17 cellular contexts compared by ENCODE assay signal in the genomic region with DNA sequence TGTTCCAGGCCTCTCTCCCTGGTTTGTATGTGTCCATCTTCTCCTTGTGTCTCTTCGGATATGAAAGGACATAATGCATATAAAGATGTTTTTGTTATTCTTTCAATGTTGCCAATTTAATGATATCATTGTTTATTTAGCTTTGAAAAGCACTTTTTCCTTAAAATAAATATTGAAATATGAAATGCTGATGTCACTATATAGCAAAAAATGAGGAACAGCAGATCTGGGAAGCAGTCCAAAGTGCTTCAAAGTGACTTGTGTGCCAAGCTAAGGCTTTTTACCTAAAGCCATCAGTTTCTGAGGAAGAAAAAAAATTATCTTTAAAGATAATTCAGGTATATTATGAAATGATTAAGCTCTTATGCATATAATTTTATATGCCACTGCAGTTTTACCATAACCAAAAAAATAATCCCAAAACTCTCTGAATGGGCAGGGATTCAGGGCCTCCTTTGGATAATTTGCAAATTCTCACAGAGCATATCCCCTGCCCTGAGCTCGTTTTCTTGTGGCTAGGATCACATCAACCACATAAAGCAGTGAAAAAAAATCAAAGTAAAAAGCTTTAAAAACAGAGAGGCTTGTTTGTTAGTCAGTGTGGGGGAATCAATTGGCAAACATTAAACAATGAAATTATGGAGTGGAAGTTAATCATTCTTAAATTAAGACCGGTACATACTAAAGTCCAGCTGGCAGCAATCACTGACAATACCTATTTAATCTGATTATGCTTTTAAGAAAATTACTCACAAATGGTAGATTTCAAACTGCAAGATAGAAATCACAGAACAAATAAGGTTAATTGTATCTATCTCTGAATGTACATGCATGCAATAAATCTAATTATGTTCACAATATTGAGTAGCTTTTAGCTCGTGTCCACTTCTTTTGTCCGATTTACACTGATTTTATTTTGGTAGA.
DNase-seq lines count a peak whose midpoint lies in the region; ATAC-seq and TF ChIP-seq lines count a peak whose summit lies in the region.
"Had no signal": no experiment of that assay in that cellular context is flagged by ENCODE, and none has a peak within 500 bp of the region (broad histone marks: within the 10 kb centered on the region; RNA-seq: fewer than 3 reads in every experiment).

No MANE protein-coding gene starts in this region.

- DNase-seq in M059J (ENCODE audit: low read depth), result peak; percentile 18
- peak; percentile 82 for DNase-seq in NCI-H446 treated with DMSO at 0.1 percent for 48 hours (lab: John Stamatoyannopoulos, UW)
- DNase-seq in astrocyte of the cerebellum (ENCODE audit: low read depth), result peak; percentile 40
- DNase-seq in CD14-positive monocyte (ENCODE audit: low spot score), result no peak
- no peak for DNase-seq in ACHN
- DNase-seq in NCI-H524 treated with DMSO at 0.1 percent for 48 hours (lab: John Stamatoyannopoulos, UW), result no peak
- DNase-seq: activated naive CD4-positive, alpha-beta T cell treated with Interleukin-2 at 50 U/mL for 16 hours; CD4-positive, alpha-beta T cell; cerebellar nuclear complex; erythroblast; GF-D8; stimulated activated CD4-positive, alpha-beta T cell treated with anti-CD3 and anti-CD28 coated beads, Interleukin-15, amount 100 ng/mL, for 24 hours; T-helper 2 cell; tibial artery had no signal

- no peaks in the 10 kb centered on the region for H3K9me3 Mint-ChIP-seq in nephron
- H3K9me3 Mint-ChIP-seq in CD14-positive monocyte, result peaks cover 0 to 5% (median 2%) of the 10 kb centered on the region in 7 donors

- H3K27ac Mint-ChIP-seq in nephron (peak overlapping the region in 2 of 3 experiments; percentile 65 to 66), CD14-positive monocyte (no peak overlapping the region)
- H3K27ac Mint-ChIP-seq: CD4-positive, alpha-beta T cell; memory B cell had no signal

- H3K4me3 Mint-ChIP-seq in nephron (no peak overlapping the region), CD14-positive monocyte (no peak overlapping the region)
- H3K4me3 Mint-ChIP-seq: CD4-positive, alpha-beta T cell; memory B cell had no signal

- H3K27me3 Mint-ChIP-seq in nephron (ENCODE audit: low read depth), result no peaks in the 10 kb centered on the region
- H3K27me3 Mint-ChIP-seq in CD14-positive monocyte (ENCODE audit: low read depth in 3 of 3), result no peaks in the 10 kb centered on the region
- H3K27me3 Mint-ChIP-seq: CD4-positive, alpha-beta T cell; memory B cell had no signal

- H3K4me3 ChIP-seq in astrocyte of the cerebellum (ENCODE audit: low read depth, low read length), result no peak overlapping the region
- H3K4me3 ChIP-seq: tibial artery had no signal

- TF ChIP-seq CTCF in astrocyte of the cerebellum (IDR thresholded peaks at IDR 0.05; ENCODE audit: low read depth, low read length, missing control alignments), result no peak
- no peak for TF ChIP-seq CTCF in nephron (IDR thresholded peaks at IDR 0.05; ENCODE audit: unreplicated experiment in 3 of 3)
- TF ChIP-seq CTCF in CD14-positive monocyte (IDR thresholded peaks at IDR 0.05), result no peak

- intact Hi-C loops in CD14-positive monocyte (cut with micrococcal nuclease), result no loop called here

- no peak for ATAC-seq in HG03175 (IDR thresholded peaks at IDR 0.05; ENCODE audit: unreplicated experiment)

- in situ Hi-C loops in astrocyte of the cerebellum (cut with HindIII; ENCODE audit: low sequenced_read_pairs), result no loop called here
- in situ Hi-C loops in ACHN (cut with HindIII; ENCODE audit: low pct_ligation_motif_present, low pct_unique_long_range_greater_than_20kb, low sequenced_read_pairs), result no loop called here

- H3K4me1 Mint-ChIP-seq in nephron (no peaks in the 10 kb centered on the region), CD14-positive monocyte (no peaks in the 10 kb centered on the region)
- H3K4me1 Mint-ChIP-seq: memory B cell had no signal

- H3K36me3 Mint-ChIP-seq in nephron (ENCODE audit: low read depth), result no peaks in the 10 kb centered on the region
- H3K36me3 Mint-ChIP-seq in CD14-positive monocyte, result no peaks in the 10 kb centered on the region
- H3K36me3 Mint-ChIP-seq: memory B cell had no signal

Comparison
In these comparisons a context has a peak if more than half of its experiments do, and no peak if none do; other contexts are left out.
1. DNase-seq: peak in M059J (single experiment), NCI-H446 treated with DMSO at 0.1 percent for 48 hours (single experiment) and astrocyte of the cerebellum (single experiment); none in CD14-positive monocyte (single experiment), ACHN (single experiment) and NCI-H524 treated with DMSO at 0.1 percent for 48 hours (single experiment).
2. H3K27ac Mint-ChIP-seq: peak in nephron (2 of 3); none in CD14-positive monocyte (0 of 7).